Comparison of ENCODE assay signal across 29 cellular contexts in genomic region chr1:187951817-187952216, GRCh38.
"Had no signal": no experiment of that assay in that cellular context is flagged by ENCODE, and none has a peak within 500 bp of the region (broad histone marks: within the 10 kb centered on the region; RNA-seq: fewer than 3 reads in every experiment).

No MANE protein-coding gene starts in this region.

- H3K27ac Mint-ChIP-seq: dendritic cell treated with granulocyte-macrophage colony-stimulating factor and Interleukin-4, amounts not matched to agents 40 ng/mL and 50 ng/mL, for 4 days; effector memory CD8-positive, alpha-beta T cell; endodermal cell; immature natural killer cell; mesothelial cell of epicardium; naive thymus-derived CD8-positive, alpha-beta T cell had no signal

- ATAC-seq: effector memory CD8-positive, alpha-beta T cell; esophagus mucosa; gastrocnemius medialis; left cardiac atrium; left lung; left ventricle myocardium superior; lower lobe of right lung; mucosa of descending colon; naive thymus-derived CD8-positive, alpha-beta T cell had no signal

- H3K27me3 ChIP-seq: colonic mucosa, esophagus squamous epithelium, gastrocnemius medialis, hepatocyte, left lung had no signal

- H3K36me3 Mint-ChIP-seq: naive B cell; naive thymus-derived CD8-positive, alpha-beta T cell had no signal

- H3K4me1 ChIP-seq: colonic mucosa, esophagus squamous epithelium, gastrocnemius medialis, left lung, lower lobe of right lung had no signal

- H3K4me2 ChIP-seq: hepatocyte had no signal

- H3K79me2 ChIP-seq: hepatocyte had no signal

- H3K4me3 Mint-ChIP-seq: dendritic cell treated with granulocyte-macrophage colony-stimulating factor and Interleukin-4, amounts not matched to agents 40 ng/mL and 50 ng/mL, for 4 days; effector memory CD8-positive, alpha-beta T cell; endodermal cell; immature natural killer cell; mesothelial cell of epicardium; naive B cell; naive thymus-derived CD8-positive, alpha-beta T cell had no signal

- FAIRE-seq: endometrium had no signal

- DNase-seq: colonic mucosa; cortex of kidney; effector CD8-positive, alpha-beta T cell; effector memory CD8-positive, alpha-beta T cell; endodermal cell; erythroblast; esophagus squamous epithelium; foreskin fibroblast; foreskin melanocyte; gastrocnemius medialis; glutamatergic neuron; head of caudate nucleus; hypothalamus; immature natural killer cell; islet precursor cell; left cardiac atrium; left lung; left ventricle myocardium superior; lower lobe of right lung; mesenchymal stem cell; mucosa of descending colon; naive B cell; naive thymus-derived CD8-positive, alpha-beta T cell had no signal

- H3K36me3 ChIP-seq: colonic mucosa, esophagus squamous epithelium, gastrocnemius medialis, left lung, lower lobe of right lung had no signal

- H3K4me3 ChIP-seq: colonic mucosa, esophagus squamous epithelium, gastrocnemius medialis, hepatocyte, left lung, lower lobe of right lung, mucosa of descending colon had no signal

- H3K4me1 Mint-ChIP-seq: endodermal cell, immature natural killer cell, mesothelial cell of epicardium, naive B cell had no signal

- H2AFZ ChIP-seq: hepatocyte had no signal

- H3K9me3 ChIP-seq: colonic mucosa, gastrocnemius medialis had no signal

- H3K27ac ChIP-seq: colonic mucosa, epithelial cell of prostate, esophagus squamous epithelium, gastrocnemius medialis, hepatocyte, left lung, lower lobe of right lung had no signal

- H3K27me3 Mint-ChIP-seq: dendritic cell treated with granulocyte-macrophage colony-stimulating factor and Interleukin-4, amounts not matched to agents 40 ng/mL and 50 ng/mL, for 4 days; effector memory CD8-positive, alpha-beta T cell; naive B cell had no signal
